32 cellular contexts compared by ENCODE assay signal in the genomic region with DNA sequence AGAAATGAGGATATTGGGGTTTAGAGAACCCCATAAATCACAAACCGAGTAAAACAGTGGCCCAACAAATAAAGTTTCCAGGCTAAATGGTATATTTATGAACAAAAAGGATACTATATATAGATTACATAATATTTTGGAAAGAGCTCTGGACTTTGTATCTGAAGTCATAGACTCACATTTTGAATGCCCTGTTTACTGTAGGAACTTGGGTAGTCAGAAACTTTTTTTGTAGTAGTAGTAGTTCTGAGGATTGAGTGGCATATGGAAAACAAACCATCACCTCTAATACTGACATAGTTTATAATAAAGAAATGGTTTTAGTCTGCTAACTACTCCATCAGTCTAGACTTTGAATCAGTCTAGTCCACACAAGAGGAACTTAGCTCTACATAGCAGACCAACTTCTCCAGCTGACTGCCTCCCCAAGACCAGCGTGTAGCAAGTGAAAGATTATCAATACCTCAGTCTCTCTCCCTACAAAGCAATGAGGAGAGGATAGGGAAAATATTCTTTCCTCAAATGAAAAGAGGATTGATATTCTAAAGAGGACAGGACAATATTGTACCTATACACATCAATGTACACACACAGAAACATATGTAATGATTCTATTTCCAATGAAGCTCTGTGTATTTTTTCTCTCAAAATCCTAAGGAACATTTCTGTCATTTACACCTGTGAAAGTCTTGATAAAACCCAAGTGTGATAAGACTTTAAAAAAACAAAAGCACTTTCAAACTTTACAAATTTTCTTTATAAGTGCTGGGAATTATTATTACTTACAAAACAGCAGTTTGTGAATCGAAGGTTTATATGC.
"Had no signal": no experiment of that assay in that cellular context is flagged by ENCODE, and none has a peak within 500 bp of the region (broad histone marks: within the 10 kb centered on the region; RNA-seq: fewer than 3 reads in every experiment).

No MANE protein-coding gene starts in this region.

- DNase-seq: activated effector memory CD4-positive, alpha-beta T cell treated with anti-CD3 and anti-CD28 coated beads, Interleukin-2, amount 50 U/mL, for 16 hours; activated effector memory CD4-positive, alpha-beta T cell treated with Interleukin-2 at 50 U/mL for 16 hours; activated gamma-delta T cell; activated gamma-delta T cell treated with Interleukin-2 at 50 U/mL for 16 hours; activated naive CD4-positive, alpha-beta T cell; activated naive CD4-positive, alpha-beta T cell treated with anti-CD3 and anti-CD28 coated beads for 36 hours; activated naive CD4-positive, alpha-beta T cell treated with anti-CD3 and anti-CD28 coated beads, Interleukin-2, amount 10 ng/mL, durations not matched to agents 7 days and 5 days; activated naive CD4-positive, alpha-beta T cell treated with anti-CD3 and anti-CD28 coated beads, Interleukin-2, amount 50 U/mL, for 16 hours; activated naive CD4-positive, alpha-beta T cell treated with Interleukin-2 at 50 U/mL for 16 hours; activated naive CD8-positive, alpha-beta T cell treated with anti-CD3 and anti-CD28 coated beads for 36 hours; activated naive CD8-positive, alpha-beta T cell treated with anti-CD3 and anti-CD28 coated beads, Interleukin-2, amount 10 ng/mL, durations not matched to agents 7 days and 5 days; activated naive CD8-positive, alpha-beta T cell treated with anti-CD3 and anti-CD28 coated beads, Interleukin-2, amount 50 U/mL, for 24 hours; activated T-cell treated with anti-CD3 and anti-CD28 coated beads, Interleukin-2, amount 50 U/mL, for 1 hour; activated T-cell treated with anti-CD3 and anti-CD28 coated beads, Interleukin-2, amount 50 U/mL, for 24 hours; activated T-cell treated with anti-CD3 and anti-CD28 coated beads, Interleukin-2, amount 50 U/mL, for 4 hours; activated T-cell treated with anti-CD3 and anti-CD28 coated beads, Interleukin-2, amount 50 U/mL, for 48 hours; activated T-cell treated with anti-CD3 and anti-CD28 coated beads, Interleukin-2, amount 50 U/mL, for 72 hours; adrenal gland; amniotic stem cell; amygdala; anterior cingulate cortex; aorta; brain microvascular endothelial cell; central memory CD4-positive, alpha-beta T cell; cerebellar nuclear complex had no signal

- H3K4me1 ChIP-seq: adrenal gland, ascending aorta, breast epithelium had no signal

- FAIRE-seq: astrocyte, bronchial epithelial cell had no signal

- H3K4me3 ChIP-seq: adrenal gland, ascending aorta, breast epithelium, cardiac muscle cell had no signal

- H3K27ac ChIP-seq: adrenal gland, ascending aorta, brain microvascular endothelial cell, breast epithelium, cardiac muscle cell had no signal

- H3K36me3 ChIP-seq: adrenal gland, ascending aorta, brain microvascular endothelial cell, breast epithelium, cardiac muscle cell had no signal

- ATAC-seq: activated naive CD4-positive, alpha-beta T cell treated with anti-CD3 and anti-CD28 coated beads, Interleukin-2, amount 50 U/mL, for 72 hours; activated naive CD8-positive, alpha-beta T cell treated with anti-CD3 and anti-CD28 coated beads, Interleukin-2, amount 50 U/mL, for 24 hours; activated T-cell treated with anti-CD3 and anti-CD28 coated beads, Interleukin-2, amount 50 U/mL, for 4 hours; activated T-cell treated with anti-CD3 and anti-CD28 coated beads, Interleukin-2, amount 50 U/mL, for 72 hours; activated T-helper 17 cell treated with anti-CD3 and anti-CD28 coated beads, Interleukin-2, amount 50 U/mL, for 72 hours had no signal

- H3K27me3 ChIP-seq: adrenal gland, ascending aorta, brain microvascular endothelial cell, breast epithelium, cardiac muscle cell had no signal
